Comparison of ENCODE assay signal across 19 cellular contexts in genomic region chr5:179488464-179488863, GRCh38.
DNase-seq lines count a peak whose midpoint lies in the region; ATAC-seq and TF ChIP-seq lines count a peak whose summit lies in the region.
"Had no signal": no experiment of that assay in that cellular context is flagged by ENCODE, and none has a peak within 500 bp of the region (broad histone marks: within the 10 kb centered on the region; RNA-seq: fewer than 3 reads in every experiment).

No MANE protein-coding gene starts in this region.

- H3K27ac Mint-ChIP-seq in nephron: peak overlapping the region; percentile 16 to 70 (median 50)
- H3K27ac Mint-ChIP-seq in naive thymus-derived CD4-positive, alpha-beta T cell: no peak overlapping the region
- H3K27ac Mint-ChIP-seq: CD4-positive, alpha-beta T cell had no signal

- no peaks in the 10 kb centered on the region for H3K36me3 Mint-ChIP-seq in nephron (ENCODE audit: low read depth)
- H3K36me3 Mint-ChIP-seq in naive thymus-derived CD4-positive, alpha-beta T cell: no peaks in the 10 kb centered on the region

- intact Hi-C loops in naive thymus-derived CD4-positive, alpha-beta T cell (cut with micrococcal nuclease): no loop called here
- intact Hi-C loops in upper lobe of right lung (cut with DNase I): no loop called here

- TF ChIP-seq CTCF in nephron (IDR thresholded peaks at IDR 0.05; ENCODE audit: unreplicated experiment in 3 of 3) (no peak), upper lobe of right lung (IDR thresholded peaks at IDR 0.05) (no peak)

- peaks cover 30% of the 10 kb centered on the region for H3K4me1 Mint-ChIP-seq in nephron
- H3K4me1 Mint-ChIP-seq in naive thymus-derived CD4-positive, alpha-beta T cell: peaks cover 0 to 2% (median 0%) of the 10 kb centered on the region in 7 donors

- no peaks in the 10 kb centered on the region for H3K9me3 ChIP-seq in naive thymus-derived CD4-positive, alpha-beta T cell (ENCODE audit: control insufficient read depth in 2 of 3, low read length in 3 of 3)
- no peaks in the 10 kb centered on the region for H3K9me3 ChIP-seq in upper lobe of right lung
- H3K9me3 ChIP-seq: Caco-2 had no signal

- CTCF ChIA-PET in naive thymus-derived CD4-positive, alpha-beta T cell (lab: Charles Lee): no interaction called here

- no peak overlapping the region for H3K4me3 Mint-ChIP-seq in nephron
- no peak overlapping the region for H3K4me3 Mint-ChIP-seq in naive thymus-derived CD4-positive, alpha-beta T cell
- H3K4me3 Mint-ChIP-seq: CD4-positive, alpha-beta T cell had no signal

- H3K4me1 ChIP-seq in naive thymus-derived CD4-positive, alpha-beta T cell (ENCODE audit: control insufficient read depth in 2 of 2, insufficient read depth in 2 of 2, low read length in 2 of 2): no peaks in the 10 kb centered on the region
- H3K4me1 ChIP-seq in upper lobe of right lung: peaks cover 4% of the 10 kb centered on the region
- H3K4me1 ChIP-seq: Caco-2 had no signal

- POLR2A ChIA-PET in naive thymus-derived CD4-positive, alpha-beta T cell (lab: Charles Lee): no interaction called here

- no peak for ATAC-seq in naive thymus-derived CD4-positive, alpha-beta T cell
- no peak for ATAC-seq in upper lobe of right lung
- ATAC-seq: GM12878 had no signal

- peaks cover 23% of the 10 kb centered on the region for H3K27me3 Mint-ChIP-seq in nephron (ENCODE audit: low read depth)
- H3K27me3 Mint-ChIP-seq in naive thymus-derived CD4-positive, alpha-beta T cell: peaks cover 0 to 6% (median 0%) of the 10 kb centered on the region in 5 donors

- H3K36me3 ChIP-seq in naive thymus-derived CD4-positive, alpha-beta T cell (ENCODE audit: control insufficient read depth in 2 of 3, insufficient read depth in 3 of 3, low read length in 3 of 3): no peaks in the 10 kb centered on the region
- H3K36me3 ChIP-seq in upper lobe of right lung: no peaks in the 10 kb centered on the region

- DNase-seq in AG08396 (ENCODE audit: low spot score) (peak; percentile 29), EH (ENCODE audit: low read depth) (peak; percentile 41), fibroblast of gingiva (ENCODE audit: low read depth) (peak; percentile 32), occipital lobe (lab: John Stamatoyannopoulos, UW) (no peak), upper lobe of right lung (no peak)
- DNase-seq in naive thymus-derived CD4-positive, alpha-beta T cell: no peak
- DNase-seq: ACHN; Caco-2; CD4-positive, alpha-beta T cell; GF-D8; GOT3; KBM-7; NCI-H1105; NCI-H2081; NK-92 treated with Interleukin-12 subunit alpha and Interleukin-12 subunit beta, amount 100 ng/mL, for 24 hours; Right ventricle myocardium superior had no signal

- H3K9me3 Mint-ChIP-seq in nephron: no peaks in the 10 kb centered on the region
- H3K9me3 Mint-ChIP-seq in naive thymus-derived CD4-positive, alpha-beta T cell: no peaks in the 10 kb centered on the region
- H3K9me3 Mint-ChIP-seq: CD4-positive, alpha-beta T cell had no signal

- H3K27me3 ChIP-seq in naive thymus-derived CD4-positive, alpha-beta T cell (ENCODE audit: control insufficient read depth in 2 of 2, insufficient read depth in 2 of 2, low read length in 2 of 2): no peaks in the 10 kb centered on the region
- H3K27me3 ChIP-seq in upper lobe of right lung: no peaks in the 10 kb centered on the region

- H3K27ac ChIP-seq in naive thymus-derived CD4-positive, alpha-beta T cell (ENCODE audit: low read depth, low read length): no peak overlapping the region
- no peak overlapping the region for H3K27ac ChIP-seq in upper lobe of right lung
- H3K27ac ChIP-seq: SK-N-MC had no signal

- no peak overlapping the region for H3K4me3 ChIP-seq in naive thymus-derived CD4-positive, alpha-beta T cell (ENCODE audit: low read length)
- H3K4me3 ChIP-seq in upper lobe of right lung: no peak overlapping the region
- H3K4me3 ChIP-seq: GM12878, SK-N-MC had no signal

Comparison
In these comparisons a context has a peak if more than half of its experiments do, and no peak if none do; other contexts are left out.
1. DNase-seq: peak in AG08396 (single experiment), EH (single experiment) and fibroblast of gingiva (single experiment); none in occipital lobe (single experiment), naive thymus-derived CD4-positive, alpha-beta T cell (0 of 9) and upper lobe of right lung (single experiment).
2. H3K27ac Mint-ChIP-seq: peak in nephron (3 of 3); none in naive thymus-derived CD4-positive, alpha-beta T cell (0 of 9).